ENCODE assay signal across 31 cellular contexts in the genomic region with DNA sequence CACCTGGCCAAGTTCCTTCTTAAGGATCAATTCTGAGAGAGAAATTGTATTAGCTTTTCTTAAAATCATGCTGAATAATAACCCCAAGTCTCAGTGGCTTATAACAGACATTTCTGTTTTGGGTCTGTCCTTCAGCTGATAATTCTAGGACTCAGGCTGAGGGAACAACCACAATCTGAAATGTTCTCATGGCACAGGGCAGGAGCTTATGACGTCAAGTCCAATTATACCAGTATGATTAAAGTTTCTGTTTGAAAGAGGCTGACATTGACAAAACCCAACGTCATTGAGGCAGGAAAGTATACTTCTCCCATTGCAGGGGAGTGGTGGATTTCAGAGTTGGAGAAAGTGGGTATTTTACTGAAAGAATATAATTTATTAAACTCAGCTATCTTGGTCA.
"Had no signal": no experiment of that assay in that cellular context is flagged by ENCODE, and none has a peak within 500 bp of the region (broad histone marks: within the 10 kb centered on the region; RNA-seq: fewer than 3 reads in every experiment).

No MANE protein-coding gene starts in this region.

- DNase-seq: Karpas-422, KBM-7, NCI-H1048, NCI-H1092 treated with DMSO at 0.1 percent for 48 hours, NCI-H1105 treated with DMSO at 0.1 percent for 48 hours, NCI-H1417, NCI-H1436, NCI-H146, NCI-H1694, NCI-H187, NCI-H1930, NCI-H2029 treated with DMSO at 0.1 percent for 48 hours, NCI-H2081 treated with DMSO at 0.1 percent for 48 hours, NCI-H2107, NCI-H2171, NCI-H226, NCI-H446 treated with DMSO at 0.1 percent for 48 hours, NCI-H510A, NCI-H524, NCI-H526, NCI-H69, NCI-H748 treated with DMSO at 0.1 percent for 48 hours, NCI-H82, PC-3, Peyer's patch, Right ventricle myocardium superior, RPMI8226, SHP77 treated with DMSO at 0.1 percent for 48 hours, SK-N-SH had no signal

- H3K4me1 ChIP-seq: Peyer's patch had no signal

- H3K4me3 ChIP-seq: Peyer's patch, SJSA1 had no signal

- H3K9me3 ChIP-seq: Peyer's patch, SJSA1, SK-N-SH had no signal

- H3K27me3 ChIP-seq: Peyer's patch, SJSA1 had no signal

- ATAC-seq: PC-3 had no signal

- H3K36me3 ChIP-seq: Peyer's patch had no signal

- H3K27ac ChIP-seq: KMS-11, Peyer's patch, SJSA1 had no signal
